Comparison of ENCODE assay signal across 7 cellular contexts in genomic region chr18:3062798-3063563, GRCh38.
DNase-seq lines count a peak whose midpoint lies in the region; TF ChIP-seq lines count a peak whose summit lies in the region.

No MANE protein-coding gene starts in this region.

- H3K9me3 Mint-ChIP-seq in T-helper 1 cell treated with Interleukin-12 subunit alpha and Interleukin-12 subunit beta and Interleukin-4 antibody, amounts not matched to agents 30 μg/mL and 1 μg/mL, for 36 hours, result no peaks in the 10 kb centered on the region

- no peaks in the 10 kb centered on the region for H3K36me3 ChIP-seq in iPS DF 6.9 (ENCODE audit: control insufficient read depth, insufficient read depth, low read length)

- TF ChIP-seq EP300 in Ishikawa (IDR thresholded peaks at IDR 0.05; ENCODE audit: borderline replicate concordance), result no peak

- H3K27ac ChIP-seq in iPS DF 6.9 (ENCODE audit: low read length), result no peak overlapping the region

- no peak overlapping the region for H3K4me3 ChIP-seq in iPS DF 6.9 (ENCODE audit: low read length)

- H3K9me3 ChIP-seq in iPS DF 6.9 (ENCODE audit: control insufficient read depth, insufficient read depth, low read length), result no peaks in the 10 kb centered on the region

- peak; percentile 89 for TF ChIP-seq CTCF in GM12872 (IDR thresholded peaks at IDR 0.05; ENCODE audit: insufficient read depth, low read depth, low read length)

- no CpG with 5 or more reads among the region's 16 CpGs for WGBS in iPS DF 6.9 (ENCODE audit: insufficient coverage, insufficient read length)

- peak; percentile 47 for TF ChIP-seq RAD21 in Ishikawa (IDR thresholded peaks at IDR 0.05; ENCODE audit: low read depth)

- no peaks in the 10 kb centered on the region for H3K4me1 ChIP-seq in iPS DF 6.9 (ENCODE audit: control insufficient read depth, insufficient read depth, low read length)

- peak overlapping the region; percentile 66 for H3K4me3 Mint-ChIP-seq in T-helper 1 cell treated with Interleukin-12 subunit alpha and Interleukin-12 subunit beta and Interleukin-4 antibody, amounts not matched to agents 30 μg/mL and 1 μg/mL, for 36 hours

- H3K27me3 ChIP-seq in iPS DF 6.9 (ENCODE audit: control insufficient read depth, insufficient read depth, low read length), result 0 out of 2 replicates have a peak, but pooled peaks cover 2% of the 10 kb centered on the region

- peaks cover 56% of the 10 kb centered on the region for H3K4me1 Mint-ChIP-seq in T-helper 1 cell treated with Interleukin-12 subunit alpha and Interleukin-12 subunit beta and Interleukin-4 antibody, amounts not matched to agents 30 μg/mL and 1 μg/mL, for 36 hours (ENCODE audit: low read depth)

- peak in 50 of 58 donors; percentile 3 to 80 (median 37) for DNase-seq in anterior cingulate cortex (lab: John Stamatoyannopoulos, UW)
- peak; percentile 25 for DNase-seq in iPS DF 6.9 (ENCODE audit: low read depth, low spot score)
- DNase-seq in stimulated activated CD4-positive, alpha-beta T cell treated with anti-CD3 and anti-CD28 coated beads, Interleukin-12 subunit alpha, Interleukin-12 subunit beta, amount 100 ng/mL, for 48 hours (ENCODE audit: low read depth in 2 of 3, low spot score in 1 of 3), result peak; percentile 46 to 68 (median 63)
- no peak for DNase-seq in HPDE6-E6E7 (ENCODE audit: extremely low spot score)

- H3K27ac Mint-ChIP-seq in T-helper 1 cell treated with Interleukin-12 subunit alpha and Interleukin-12 subunit beta and Interleukin-4 antibody, amounts not matched to agents 30 μg/mL and 1 μg/mL, for 36 hours, result peak overlapping the region; percentile 100

- H3K27me3 Mint-ChIP-seq in T-helper 1 cell treated with Interleukin-12 subunit alpha and Interleukin-12 subunit beta and Interleukin-4 antibody, amounts not matched to agents 30 μg/mL and 1 μg/mL, for 36 hours (ENCODE audit: low read depth), result no peaks in the 10 kb centered on the region

- H3K36me3 Mint-ChIP-seq in T-helper 1 cell treated with Interleukin-12 subunit alpha and Interleukin-12 subunit beta and Interleukin-4 antibody, amounts not matched to agents 30 μg/mL and 1 μg/mL, for 36 hours (ENCODE audit: low read depth), result peaks cover 6% of the 10 kb centered on the region

TF ChIP-seq in Ishikawa, 13 proteins besides CTCF, POLR2A, EP300 and RAD21:
- TF ChIP-seq YY1 (IDR thresholded peaks at IDR 0.05; ENCODE audit: low read depth) (no peak), REST (IDR thresholded peaks at IDR 0.05; ENCODE audit: low read depth) (no peak), CEBPB (IDR thresholded peaks at IDR 0.05) (no peak), USF1 (IDR thresholded peaks at IDR 0.05) (no peak), TEAD4 (IDR thresholded peaks at IDR 0.05) (no peak), EGR1 (IDR thresholded peaks at IDR 0.05) (no peak), FOXM1 (IDR thresholded peaks at IDR 0.05; ENCODE audit: borderline replicate concordance, low read depth) (no peak), MAX (IDR thresholded peaks at IDR 0.05) (no peak), NFIC (IDR thresholded peaks at IDR 0.05) (no peak), CREB1 (IDR thresholded peaks at IDR 0.05; ENCODE audit: low read depth) (no peak), TCF12 (IDR thresholded peaks at IDR 0.05; ENCODE audit: low read depth) (no peak), TAF1 (IDR thresholded peaks at IDR 0.05; ENCODE audit: low read depth) (no peak), ZBTB7A (IDR thresholded peaks at IDR 0.05; ENCODE audit: low read depth) (no peak)
